ENCODE assay signal across 15 cellular contexts in the genomic region with DNA sequence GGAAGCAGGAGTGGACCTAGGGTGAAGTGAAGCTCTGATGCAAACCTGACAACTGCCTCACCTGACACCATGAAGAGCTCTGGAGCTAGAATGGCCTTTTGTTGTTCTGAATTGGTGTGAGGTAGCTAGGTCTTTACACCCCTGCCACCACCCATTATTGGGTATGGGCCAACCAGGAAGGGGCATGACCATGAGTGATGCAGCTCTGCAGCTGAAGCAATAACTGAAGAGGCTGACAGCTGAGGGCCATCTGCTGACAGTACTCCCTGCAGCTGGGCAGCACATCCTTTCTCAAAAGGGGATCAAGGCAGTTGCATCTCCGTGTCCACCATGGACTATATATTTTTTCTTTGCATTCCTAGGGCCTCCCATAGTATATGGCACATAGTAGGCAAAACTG.
A peak's percentile ranks its signal among the peaks of the same experiment; 100 is the strongest.
DNase-seq lines count a peak whose midpoint lies in the region; ATAC-seq and TF ChIP-seq lines count a peak whose summit lies in the region.
"Had no signal": no experiment of that assay in that cellular context is flagged by ENCODE, and none has a peak within 500 bp of the region (broad histone marks: within the 10 kb centered on the region; RNA-seq: fewer than 3 reads in every experiment).

No MANE protein-coding gene starts in this region.

- no peak overlapping the region for H3K4me3 Mint-ChIP-seq in CD14-positive monocyte
- H3K4me3 Mint-ChIP-seq: T-helper 2 cell treated with Interferon-gamma antibody and Interleukin-4, amounts not matched to agents 5 μg/mL and 100 μg/mL, for 36 hours had no signal

- H3K4me1 Mint-ChIP-seq in CD14-positive monocyte = no peaks in the 10 kb centered on the region

- intact Hi-C loops in left colon (cut with DNase I, micrococcal nuclease) = no loop called here
- intact Hi-C loops in CD14-positive monocyte (cut with micrococcal nuclease) = no loop called here
- intact Hi-C loops in cardiac septum (cut with DNase I) = no loop called here

- DNase-seq in DMS153 treated with DMSO at 0.1 percent for 48 hours (lab: John Stamatoyannopoulos, UW; ENCODE audit: unreplicated experiment) (peak; percentile 63), MV-4-11 (lab: John Stamatoyannopoulos, UW) (peak; percentile 38), NCI-H774 (lab: John Stamatoyannopoulos, UW) (peak; percentile 18), left colon (peak in 1 of 2 donors; percentile 7), HuH-7 (ENCODE audit: low spot score) (no peak), CD14-positive monocyte (ENCODE audit: low spot score) (no peak), cardiac septum (ENCODE audit: low spot score) (no peak)
- DNase-seq: activated CD4-positive, alpha-beta T cell treated with anti-CD3 and anti-CD28 coated beads, Interleukin-2, amount 50 U/mL, for 1 hour; cerebellar nuclear complex; glutamatergic neuron; MG63; sigmoid colon had no signal

- TF ChIP-seq CTCF in CD14-positive monocyte (IDR thresholded peaks at IDR 0.05) = no peak

- no peaks in the 10 kb centered on the region for H3K36me3 Mint-ChIP-seq in CD14-positive monocyte

- no peak overlapping the region for H3K27ac Mint-ChIP-seq in CD14-positive monocyte
- H3K27ac Mint-ChIP-seq: activated T-helper 2 cell treated with anti-CD3 and anti-CD28 coated beads, Interferon-gamma antibody, Interleukin-2, Interleukin-4, amounts not matched to agents 10 μg/mL and 5 μg/mL and 100 μg/mL, durations not matched to agents 14 hours and 24 hours and 36 hours; T-helper 2 cell treated with Interferon-gamma antibody and Interleukin-4, amounts not matched to agents 5 μg/mL and 100 μg/mL, for 36 hours had no signal

- peaks cover 2 to 11% (median 7%) of the 10 kb centered on the region in 7 donors for H3K9me3 Mint-ChIP-seq in CD14-positive monocyte
- H3K9me3 Mint-ChIP-seq: activated T-helper 2 cell treated with anti-CD3 and anti-CD28 coated beads, Interferon-gamma antibody, Interleukin-2, Interleukin-4, amounts not matched to agents 10 μg/mL and 5 μg/mL and 100 μg/mL, durations not matched to agents 14 hours and 24 hours and 36 hours; T-helper 2 cell treated with Interferon-gamma antibody and Interleukin-4, amounts not matched to agents 5 μg/mL and 100 μg/mL, for 36 hours had no signal

- peaks cover 0 to 5% (median 3%) of the 10 kb centered on the region in 3 donors for H3K27me3 Mint-ChIP-seq in CD14-positive monocyte (ENCODE audit: low read depth in 3 of 3)

- ATAC-seq in left colon (peak; percentile 62), HG02970 (IDR thresholded peaks at IDR 0.05; ENCODE audit: low FRiP score, unreplicated experiment) (no peak)

Comparison
In these comparisons a context has a peak if more than half of its experiments do, and no peak if none do; other contexts are left out.
1. DNase-seq: peak in DMS153 treated with DMSO at 0.1 percent for 48 hours (single experiment), MV-4-11 (single experiment) and NCI-H774 (single experiment); none in HuH-7 (single experiment), CD14-positive monocyte (single experiment) and cardiac septum (single experiment).